19 cellular contexts compared by ENCODE assay signal in the genomic region with DNA sequence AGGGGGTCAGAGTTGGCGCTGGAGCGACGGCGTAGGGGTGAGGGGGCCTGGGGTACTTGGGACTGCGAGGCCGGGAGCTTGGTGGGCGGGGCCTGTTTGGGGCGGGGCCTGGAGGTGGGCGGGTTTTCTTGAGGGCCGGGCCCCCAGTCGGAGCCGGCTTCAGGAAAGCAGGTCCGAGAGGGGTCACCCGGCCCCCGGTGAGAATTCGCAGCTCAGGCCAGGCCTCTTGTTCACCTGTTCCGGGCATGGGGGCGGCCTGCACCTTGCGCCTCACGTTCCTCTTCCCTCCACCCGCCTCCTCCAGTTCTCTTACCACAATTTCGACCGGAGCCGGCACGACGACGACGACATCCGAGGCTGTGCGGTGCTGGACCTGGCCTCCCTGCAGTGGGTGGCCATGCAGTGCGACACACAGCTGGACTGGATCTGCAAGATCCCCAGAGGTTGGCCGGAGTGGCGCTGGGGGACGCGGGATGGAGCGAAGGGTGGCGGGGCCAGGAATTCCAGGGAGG. TPM values are rescaled to one million over a fixed set of nuclear protein-coding genes. Genes with fewer than 3 reads are reported as not detected.
"Had no signal": no experiment of that assay in that cellular context is flagged by ENCODE, and none has a peak within 500 bp of the region (broad histone marks: within the 10 kb centered on the region; RNA-seq: fewer than 3 reads in every experiment).

No MANE protein-coding gene starts in this region.

- DNase-seq: activated CD4-positive, alpha-beta T cell treated with anti-CD3 and anti-CD28 coated beads, Interleukin-2, amount 10 ng/mL, durations not matched to agents 24 days and 14 days; activated CD8-positive, alpha-beta T cell treated with anti-CD3 and anti-CD28 coated beads, Interleukin-2, amount 10 ng/mL, durations not matched to agents 7 days and 5 days; activated naive CD4-positive, alpha-beta T cell treated with anti-CD3 and anti-CD28 coated beads, Interleukin-2, amount 10 ng/mL, durations not matched to agents 7 days and 5 days; activated naive CD8-positive, alpha-beta T cell treated with anti-CD3 and anti-CD28 coated beads, Interleukin-2, amount 50 U/mL, for 24 hours; activated T-cell treated with anti-CD3 and anti-CD28 coated beads, Interleukin-2, amount 50 U/mL, for 4 hours; gastrocnemius medialis; immature natural killer cell; mesenchymal stem cell; naive thymus-derived CD4-positive, alpha-beta T cell; stimulated activated CD4-positive, alpha-beta T cell treated with anti-CD3 and anti-CD28 coated beads, Interleukin-4, amount 100 ng/mL, for 4 hours; stimulated activated naive B cell treated with anti-CD40 and anti-IgM and Interleukin-4, amounts not matched to agents 10 μg/mL and 1 μg/mL and 100 μg/mL, for 72 hours; T-helper 1 cell; T1000; tibial artery had no signal

- H3K79me2 ChIP-seq: parathyroid adenoma had no signal

- H3K27ac ChIP-seq: coronary artery, gastrocnemius medialis, heart left ventricle, parathyroid adenoma, spleen, tibial artery, vagina had no signal

- H3K4me1 ChIP-seq: gastrocnemius medialis, heart left ventricle, parathyroid adenoma, spleen had no signal

- ATAC-seq: activated CD8-positive, alpha-beta T cell treated with anti-CD3 and anti-CD28 coated beads, Interleukin-2, amount 10 ng/mL, durations not matched to agents 7 days and 5 days; activated naive CD8-positive, alpha-beta T cell treated with anti-CD3 and anti-CD28 coated beads, Interleukin-2, amount 50 U/mL, for 24 hours; activated T-cell treated with anti-CD3 and anti-CD28 coated beads, Interleukin-2, amount 50 U/mL, for 4 hours; gastrocnemius medialis; heart left ventricle; naive thymus-derived CD4-positive, alpha-beta T cell; stimulated activated naive B cell treated with anti-CD40 and anti-IgM and Interleukin-4, amounts not matched to agents 10 μg/mL and 1 μg/mL and 100 μg/mL, for 72 hours had no signal

- H3K9me3 ChIP-seq: gastrocnemius medialis, heart left ventricle, spleen, tibial artery, vagina had no signal

- H3K4me3 ChIP-seq: coronary artery, gastrocnemius medialis, heart left ventricle, spleen, tibial artery, vagina had no signal

- H3K9ac ChIP-seq: parathyroid adenoma had no signal

- H3K36me3 ChIP-seq: gastrocnemius medialis had no signal

- H3K27me3 ChIP-seq: gastrocnemius medialis, heart left ventricle, spleen, tibial artery, vagina had no signal

RNA-seq across cellular contexts. Expression of a gene that starts 52.5 kb away (rescaled TPM):
- polyA plus RNA-seq: immature natural killer cell had no signal
